Comparison of ENCODE assay signal across 26 cellular contexts in the genomic region with DNA sequence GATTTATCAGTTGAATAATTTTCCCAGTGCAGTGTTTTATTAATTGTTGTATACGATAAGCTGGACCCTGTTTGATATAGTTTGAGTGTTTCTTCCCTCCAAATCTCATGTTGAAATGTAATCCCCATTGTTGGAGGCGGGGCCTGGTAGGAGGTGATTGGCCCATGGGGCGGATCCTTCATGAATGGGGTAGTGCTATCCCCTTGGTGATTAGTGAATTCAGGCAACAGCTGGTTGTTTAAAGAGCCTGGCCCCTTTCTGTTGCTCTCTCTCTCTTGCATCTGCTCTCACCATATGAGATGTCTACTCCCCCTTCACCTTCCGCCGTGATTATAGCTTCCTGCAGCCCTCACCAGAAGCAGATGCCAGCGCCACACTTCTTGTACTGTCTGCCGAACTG. TPM values are rescaled to one million over a fixed set of nuclear protein-coding genes. Genes with fewer than 3 reads are reported as not detected.
"Had no signal": no experiment of that assay in that cellular context is flagged by ENCODE, and none has a peak within 500 bp of the region (broad histone marks: within the 10 kb centered on the region; RNA-seq: fewer than 3 reads in every experiment).

No MANE protein-coding gene starts in this region.

- H3K27me3 ChIP-seq: adrenal gland, breast epithelium, left lung, right atrium auricular region, thyroid gland had no signal

- DNase-seq: activated CD4-positive, alpha-beta memory T cell treated with anti-CD3 and anti-CD28 coated beads for 36 hours; activated gamma-delta T cell treated with Interleukin-2 at 50 U/mL for 16 hours; activated T-cell treated with anti-CD3 and anti-CD28 coated beads for 4 hours; adrenal gland; foreskin melanocyte; left lung; mammary epithelial cell; stimulated activated CD4-positive, alpha-beta T cell treated with anti-CD3 and anti-CD28 coated beads, Interleukin-2, amount 100 ng/mL, for 24 hours; stimulated activated naive CD4-positive, alpha-beta T cell treated with Interleukin-2 at 50 U/mL for 16 hours; thyroid gland had no signal

- ATAC-seq: activated naive CD4-positive, alpha-beta T cell treated with anti-CD3 and anti-CD28 coated beads, Interleukin-2, amount 50 U/mL, for 72 hours; left lung had no signal

- H3K4me1 Mint-ChIP-seq: neural crest cell had no signal

- H3K4me3 Mint-ChIP-seq: activated CD4-positive, alpha-beta memory T cell treated with anti-CD3 and anti-CD28 coated beads for 36 hours; activated T-helper 1 cell treated with anti-CD3 and anti-CD28 coated beads, Interleukin-12 subunit alpha, Interleukin-12 subunit beta, Interleukin-2, Interleukin-4 antibody, amounts not matched to agents 30 ng/mL and 10 ng/mL and 1 ng/mL, durations not matched to agents 14 hours and 24 hours and 36 hours; neural crest cell had no signal

- H3K27ac ChIP-seq: adrenal gland, breast epithelium, coronary artery, left lung, prostate gland, right atrium auricular region, thyroid gland, VCaP had no signal

- H3K9me3 Mint-ChIP-seq: activated CD4-positive, alpha-beta memory T cell treated with anti-CD3 and anti-CD28 coated beads for 36 hours; activated naive CD4-positive, alpha-beta T cell treated with anti-CD3 and anti-CD28 coated beads, Interleukin-2, amount 50 U/mL, for 72 hours; activated T-helper 1 cell treated with anti-CD3 and anti-CD28 coated beads, Interleukin-12 subunit alpha, Interleukin-12 subunit beta, Interleukin-2, Interleukin-4 antibody, amounts not matched to agents 30 ng/mL and 10 ng/mL and 1 ng/mL, durations not matched to agents 14 hours and 24 hours and 36 hours had no signal

- H3K27ac Mint-ChIP-seq: activated CD4-positive, alpha-beta memory T cell treated with anti-CD3 and anti-CD28 coated beads for 36 hours; activated naive CD4-positive, alpha-beta T cell treated with anti-CD3 and anti-CD28 coated beads, Interleukin-2, amount 50 U/mL, for 72 hours; activated T-helper 1 cell treated with anti-CD3 and anti-CD28 coated beads, Interleukin-12 subunit alpha, Interleukin-12 subunit beta, Interleukin-2, Interleukin-4 antibody, amounts not matched to agents 30 ng/mL and 10 ng/mL and 1 ng/mL, durations not matched to agents 14 hours and 24 hours and 36 hours had no signal

- H3K9me3 ChIP-seq: adrenal gland, breast epithelium, left lung, prostate gland, right atrium auricular region, thyroid gland had no signal

- H3K36me3 Mint-ChIP-seq: activated CD4-positive, alpha-beta memory T cell treated with anti-CD3 and anti-CD28 coated beads for 36 hours; activated naive CD4-positive, alpha-beta T cell treated with anti-CD3 and anti-CD28 coated beads, Interleukin-2, amount 50 U/mL, for 72 hours had no signal

- H3K36me3 ChIP-seq: adrenal gland, breast epithelium, left lung, prostate gland, right atrium auricular region, thyroid gland had no signal

- H3K4me3 ChIP-seq: adrenal gland, breast epithelium, coronary artery, left lung, prostate gland, right atrium auricular region, thyroid gland had no signal

- H3K4me1 ChIP-seq: adrenal gland, breast epithelium, left lung, prostate gland, right atrium auricular region, thyroid gland had no signal

RNA-seq across cellular contexts. Expression of a gene that starts 1.5 kb away (rescaled TPM):
- total RNA-seq: activated CD4-positive, alpha-beta memory T cell treated with anti-CD3 and anti-CD28 coated beads for 36 hours; activated naive CD4-positive, alpha-beta T cell treated with anti-CD3 and anti-CD28 coated beads, Interleukin-2, amount 50 U/mL, for 72 hours; activated T-helper 1 cell treated with anti-CD3 and anti-CD28 coated beads, Interleukin-12 subunit alpha, Interleukin-12 subunit beta, Interleukin-2, Interleukin-4 antibody, amounts not matched to agents 30 ng/mL and 10 ng/mL and 1 ng/mL, durations not matched to agents 14 hours and 24 hours and 36 hours; adrenal gland; astrocyte; breast epithelium; epithelial cell of proximal tubule; kidney epithelial cell; left lung; mammary epithelial cell; neural crest cell; osteocyte; right atrium auricular region; skeletal muscle tissue; subcutaneous adipose tissue; ureter had no signal
- polyA plus RNA-seq: adrenal gland, mammary epithelial cell had no signal

RNA-seq across cellular contexts. Expression of a gene that starts 11.6 kb away (rescaled TPM):
- total RNA-seq: activated CD4-positive, alpha-beta memory T cell treated with anti-CD3 and anti-CD28 coated beads for 36 hours; activated naive CD4-positive, alpha-beta T cell treated with anti-CD3 and anti-CD28 coated beads, Interleukin-2, amount 50 U/mL, for 72 hours; activated T-helper 1 cell treated with anti-CD3 and anti-CD28 coated beads, Interleukin-12 subunit alpha, Interleukin-12 subunit beta, Interleukin-2, Interleukin-4 antibody, amounts not matched to agents 30 ng/mL and 10 ng/mL and 1 ng/mL, durations not matched to agents 14 hours and 24 hours and 36 hours; adrenal gland; astrocyte; breast epithelium; epithelial cell of proximal tubule; kidney epithelial cell; left lung; mammary epithelial cell; mononuclear cell; neural crest cell; osteocyte; prostate gland; right atrium auricular region; skeletal muscle tissue; subcutaneous adipose tissue; thyroid gland; ureter had no signal
- polyA plus RNA-seq: adrenal gland, mammary epithelial cell had no signal

RNA-seq across cellular contexts. Expression of a gene that starts 19.0 kb away (rescaled TPM):
- total RNA-seq: activated CD4-positive, alpha-beta memory T cell treated with anti-CD3 and anti-CD28 coated beads for 36 hours; activated naive CD4-positive, alpha-beta T cell treated with anti-CD3 and anti-CD28 coated beads, Interleukin-2, amount 50 U/mL, for 72 hours; activated T-helper 1 cell treated with anti-CD3 and anti-CD28 coated beads, Interleukin-12 subunit alpha, Interleukin-12 subunit beta, Interleukin-2, Interleukin-4 antibody, amounts not matched to agents 30 ng/mL and 10 ng/mL and 1 ng/mL, durations not matched to agents 14 hours and 24 hours and 36 hours; adrenal gland; astrocyte; breast epithelium; epithelial cell of proximal tubule; kidney epithelial cell; left lung; mammary epithelial cell; mononuclear cell; neural crest cell; osteocyte; prostate gland; right atrium auricular region; skeletal muscle tissue; subcutaneous adipose tissue; thyroid gland; ureter had no signal
- polyA plus RNA-seq: adrenal gland, mammary epithelial cell had no signal

RNA-seq across cellular contexts. Expression of a gene that starts 35.3 kb away (rescaled TPM):
- total RNA-seq: activated CD4-positive, alpha-beta memory T cell treated with anti-CD3 and anti-CD28 coated beads for 36 hours; activated naive CD4-positive, alpha-beta T cell treated with anti-CD3 and anti-CD28 coated beads, Interleukin-2, amount 50 U/mL, for 72 hours; activated T-helper 1 cell treated with anti-CD3 and anti-CD28 coated beads, Interleukin-12 subunit alpha, Interleukin-12 subunit beta, Interleukin-2, Interleukin-4 antibody, amounts not matched to agents 30 ng/mL and 10 ng/mL and 1 ng/mL, durations not matched to agents 14 hours and 24 hours and 36 hours; adrenal gland; astrocyte; breast epithelium; epithelial cell of proximal tubule; kidney epithelial cell; left lung; mammary epithelial cell; mononuclear cell; neural crest cell; osteocyte; prostate gland; right atrium auricular region; skeletal muscle tissue; subcutaneous adipose tissue; thyroid gland; ureter had no signal
- polyA plus RNA-seq: adrenal gland, mammary epithelial cell had no signal
